Comparison of ENCODE assay signal across 1 cellular context in genomic region chr10:123154092-123154942, GRCh38.
TF ChIP-seq lines count a peak whose summit lies in the region.

Gene BUB3, plus strand, starts transcription at chr10:123154402. Its CDS starts 516 bp downstream, at chr10:123154918.

TF ChIP-seq in A549, 52 proteins besides CTCF, POLR2A, EP300 and RAD21 (continued from another document):
- TF ChIP-seq HES2 (IDR thresholded peaks at IDR 0.05) (no peak), FOXS1 (CRISPR knock-in tag; IDR thresholded peaks at IDR 0.05) (no peak), CBX2 (IDR thresholded peaks at IDR 0.05; ENCODE audit: borderline replicate concordance, low read depth) (no peak), NR3C1 (IDR thresholded peaks at IDR 0.05) (no peak), TFCP2L1 (CRISPR knock-in tag; IDR thresholded peaks at IDR 0.05) (no peak), RNF2 (IDR thresholded peaks at IDR 0.05; ENCODE audit: borderline replicate concordance, low read depth) (no peak), HMGXB4 (CRISPR knock-in tag; IDR thresholded peaks at IDR 0.05; ENCODE audit: borderline replicate concordance) (no peak), NPAS2 (CRISPR knock-in tag; IDR thresholded peaks at IDR 0.05; ENCODE audit: borderline replicate concordance) (no peak), HDAC2 (IDR thresholded peaks at IDR 0.05) (no peak), KDM5A (IDR thresholded peaks at IDR 0.05) (no peak), HEYL (CRISPR knock-in tag; IDR thresholded peaks at IDR 0.05) (no peak), JUNB (IDR thresholded peaks at IDR 0.05) (no peak), USF2 (IDR thresholded peaks at IDR 0.05) (peak; percentile 97), HOXA7 (CRISPR knock-in tag; IDR thresholded peaks at IDR 0.05) (no peak), MAFK (IDR thresholded peaks at IDR 0.05; ENCODE audit: partially characterized antibody) (no peak), CEBPB (IDR thresholded peaks at IDR 0.05) (no peak), JUN (IDR thresholded peaks at IDR 0.05) (peak in 1 of 2 experiments; percentile 90; a peak in 4 of 5 replicates), BCL3 (IDR thresholded peaks at IDR 0.05) (peak; percentile 87), ZC3H11A (IDR thresholded peaks at IDR 0.05) (no peak), FOSB (CRISPR knock-in tag; IDR thresholded peaks at IDR 0.05) (no peak), ATOH8 (CRISPR knock-in tag; IDR thresholded peaks at IDR 0.05; ENCODE audit: low read depth) (no peak), RFX5 (IDR thresholded peaks at IDR 0.05) (no peak), EHMT2 (IDR thresholded peaks at IDR 0.05; ENCODE audit: low read depth) (no peak), TP53 (CRISPR knock-in tag; IDR thresholded peaks at IDR 0.05) (no peak), NFE2L2 (conservative IDR thresholded peaks at IDR 0.05; ENCODE audit: low read length) (no peak)
- TF ChIP-seq, protein P1, sequence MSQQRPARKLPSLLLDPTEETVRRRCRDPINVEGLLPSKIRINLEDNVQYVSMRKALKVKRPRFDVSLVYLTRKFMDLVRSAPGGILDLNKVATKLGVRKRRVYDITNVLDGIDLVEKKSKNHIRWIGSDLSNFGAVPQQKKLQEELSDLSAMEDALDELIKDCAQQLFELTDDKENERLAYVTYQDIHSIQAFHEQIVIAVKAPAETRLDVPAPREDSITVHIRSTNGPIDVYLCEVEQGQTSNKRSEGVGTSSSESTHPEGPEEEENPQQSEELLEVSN (IDR thresholded peaks at IDR 0.05; ENCODE audit: borderline replicate concordance, low read depth), result no peak
